ENCODE assay signal across 1 cellular context in genomic region chr6:158028876-158029275, GRCh38.
TF ChIP-seq lines count a peak whose summit lies in the region.

No MANE protein-coding gene starts in this region.

TF ChIP-seq in A549, 52 proteins besides CTCF, POLR2A, EP300 and RAD21 (continued from another document):
- TF ChIP-seq ZNF302 (CRISPR knock-in tag; IDR thresholded peaks at IDR 0.05) (no peak), ESRRA (IDR thresholded peaks at IDR 0.05; ENCODE audit: borderline replicate concordance, low read length) (no peak), KDM5A (IDR thresholded peaks at IDR 0.05) (no peak)
TF ChIP-seq in A549: peak in this region for 0.
